Comparison of ENCODE assay signal across 29 cellular contexts in the genomic region with DNA sequence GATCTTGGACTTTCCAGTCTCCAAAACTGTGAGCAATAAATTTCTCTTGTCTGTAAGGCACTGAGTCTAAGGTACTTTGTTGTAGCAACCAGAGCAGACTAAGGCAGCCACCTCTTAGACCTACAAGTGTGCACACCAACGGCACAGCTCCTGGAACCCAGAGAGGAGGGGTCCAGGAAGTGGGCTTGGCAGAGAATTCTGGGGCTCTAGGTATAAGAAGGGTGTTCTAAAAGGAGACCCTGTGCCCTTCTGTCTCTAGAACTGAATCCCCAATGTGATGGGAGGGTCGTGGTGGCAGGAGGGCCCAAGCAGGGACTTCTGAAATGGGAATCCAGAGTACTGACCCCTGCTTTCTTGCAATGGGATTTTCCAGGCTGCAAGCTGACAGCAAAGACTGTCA. TPM values are rescaled to one million over a fixed set of nuclear protein-coding genes. Genes with fewer than 3 reads are reported as not detected.
DNase-seq lines count a peak whose midpoint lies in the region; ATAC-seq and TF ChIP-seq lines count a peak whose summit lies in the region.
"Had no signal": no experiment of that assay in that cellular context is flagged by ENCODE, and none has a peak within 500 bp of the region (broad histone marks: within the 10 kb centered on the region; RNA-seq: fewer than 3 reads in every experiment).

No MANE protein-coding gene starts in this region.

- no peaks in the 10 kb centered on the region for H3K27me3 ChIP-seq in BLaER1 treated with 17β-estradiol and CSF1 and Interleukin-3, amounts not matched to agents 10 nM and 100 nM
- H3K27me3 ChIP-seq in H7 (ENCODE audit: control insufficient read depth, insufficient read depth, low read length) (no peaks in the 10 kb centered on the region), SJCRH30 (no peaks in the 10 kb centered on the region), neuronal stem cell (ENCODE audit: control insufficient read depth in 3 of 3, insufficient read depth in 3 of 3, low read depth in 1 of 3, low read length in 3 of 3) (no peaks in the 10 kb centered on the region)
- H3K27me3 ChIP-seq: BE2C, left lung, neural progenitor cell, thyroid gland, vagina had no signal

- no peak overlapping the region for H3K27ac Mint-ChIP-seq in osteocyte (ENCODE audit: unreplicated experiment)
- H3K27ac Mint-ChIP-seq: activated CD4-positive, alpha-beta memory T cell treated with anti-CD3 and anti-CD28 coated beads, Interleukin-2, amount 10 ng/mL, durations not matched to agents 7 days and 5 days; activated naive CD4-positive, alpha-beta T cell treated with anti-CD3 and anti-CD28 coated beads for 36 hours; memory B cell had no signal

- H3K36me3 Mint-ChIP-seq in osteocyte (ENCODE audit: unreplicated experiment), result peaks cover 8% of the 10 kb centered on the region
- H3K36me3 Mint-ChIP-seq: neural progenitor cell had no signal

- H3K27me3 Mint-ChIP-seq in osteocyte (ENCODE audit: unreplicated experiment), result peaks cover 4% of the 10 kb centered on the region
- H3K27me3 Mint-ChIP-seq: activated CD4-positive, alpha-beta memory T cell treated with anti-CD3 and anti-CD28 coated beads, Interleukin-2, amount 10 ng/mL, durations not matched to agents 7 days and 5 days; central memory CD8-positive, alpha-beta T cell; memory B cell had no signal

- H3K79me1 ChIP-seq in neuronal stem cell (ENCODE audit: low read depth, low read length), result no peaks in the 10 kb centered on the region

- H3K27ac ChIP-seq in BLaER1 treated with 17β-estradiol and CSF1 and Interleukin-3, amounts not matched to agents 10 nM and 100 nM, result peak overlapping the region in 1 of 11 experiments; percentile 30; a peak in 2 of 22 replicates
- peak overlapping the region; percentile 50 for H3K27ac ChIP-seq in SJCRH30
- H3K27ac ChIP-seq in neuronal stem cell (replicated peaks; ENCODE audit: low read length), result no peak overlapping the region
- H3K27ac ChIP-seq: left lung, neural progenitor cell, vagina had no signal

- H3K9me3 Mint-ChIP-seq in osteocyte (ENCODE audit: unreplicated experiment), result no peaks in the 10 kb centered on the region
- H3K9me3 Mint-ChIP-seq: activated CD4-positive, alpha-beta memory T cell treated with anti-CD3 and anti-CD28 coated beads, Interleukin-2, amount 10 ng/mL, durations not matched to agents 7 days and 5 days; activated naive CD4-positive, alpha-beta T cell treated with anti-CD3 and anti-CD28 coated beads for 36 hours; central memory CD8-positive, alpha-beta T cell; H9; memory B cell; neural progenitor cell had no signal

- no peak overlapping the region for H4K8ac ChIP-seq in neuronal stem cell (ENCODE audit: low read depth, low read length)

- H2BK12ac ChIP-seq in neuronal stem cell (ENCODE audit: low read length), result no peak overlapping the region

- no peak overlapping the region for H3K23ac ChIP-seq in neuronal stem cell (ENCODE audit: low read depth, low read length, poor library complexity)

- no peak overlapping the region for H2BK120ac ChIP-seq in neuronal stem cell (ENCODE audit: low read depth, low read length)

- peaks cover 15 to 24% (median 21%) of the 10 kb centered on the region in 10 experiments for H3K4me1 ChIP-seq in BLaER1 treated with 17β-estradiol and CSF1 and Interleukin-3, amounts not matched to agents 10 nM and 100 nM
- H3K4me1 ChIP-seq in SJCRH30 (peaks cover 84% of the 10 kb centered on the region), neuronal stem cell (ENCODE audit: control insufficient read depth in 2 of 2, insufficient read depth in 1 of 2, low read depth in 1 of 2, low read length in 2 of 2) (peaks cover 12 to 14% of the 10 kb centered on the region in 2 donors)
- H3K4me1 ChIP-seq: left lung, vagina had no signal

- H3K18ac ChIP-seq in neuronal stem cell (ENCODE audit: low read length), result no peak overlapping the region

- H3K36me3 ChIP-seq in BLaER1 treated with 17β-estradiol and CSF1 and Interleukin-3, amounts not matched to agents 10 nM and 100 nM, result no peaks in the 10 kb centered on the region; a peak in 1 of 22 replicates
- H3K36me3 ChIP-seq in H7 (replicated peaks; ENCODE audit: control insufficient read depth, insufficient read depth, low read length), result no peaks in the 10 kb centered on the region; the same call in 1 of the 2 replicates
- no peaks in the 10 kb centered on the region for H3K36me3 ChIP-seq in SJCRH30
- no peaks in the 10 kb centered on the region for H3K36me3 ChIP-seq in neuronal stem cell (replicated peaks in 1 of 2; ENCODE audit: control insufficient read depth in 2 of 2, insufficient read depth in 2 of 2, low read length in 2 of 2)
- H3K36me3 ChIP-seq: BE2C, neural progenitor cell, thyroid gland had no signal

- H2BK5ac ChIP-seq in neuronal stem cell (ENCODE audit: low read length), result no peak overlapping the region

- no CpG with 5 or more reads among the region's 2 CpGs for WGBS in neuronal stem cell (ENCODE audit: extremely low coverage in 2 of 2, insufficient read length in 2 of 2, insufficient replicate concordance in 1 of 2), 2 donors

- TF ChIP-seq CTCF in osteocyte (IDR thresholded peaks at IDR 0.05), result no peak

- H4K20me1 ChIP-seq in BLaER1 treated with 17β-estradiol and CSF1 and Interleukin-3, amounts not matched to agents 10 nM and 100 nM, result no peaks in the 10 kb centered on the region

- H3K4me1 Mint-ChIP-seq in osteocyte (ENCODE audit: unreplicated experiment), result peaks cover 2% of the 10 kb centered on the region
- H3K4me1 Mint-ChIP-seq: activated CD4-positive, alpha-beta memory T cell treated with anti-CD3 and anti-CD28 coated beads, Interleukin-2, amount 10 ng/mL, durations not matched to agents 7 days and 5 days; central memory CD8-positive, alpha-beta T cell had no signal

- peak; percentile 8 for DNase-seq in H7
- DNase-seq in SJCRH30, result peak in 1 of 2 experiments; percentile 25
- no peak for DNase-seq in neuronal stem cell (ENCODE audit: low spot score)
- no peak for DNase-seq in GDM1 (lab: John Stamatoyannopoulos, UW)
- DNase-seq in osteocyte (ENCODE audit: extremely low spot score, unreplicated experiment), result no peak
- no peak for DNase-seq in pons (ENCODE audit: low spot score)
- DNase-seq: activated CD4-positive, alpha-beta memory T cell treated with anti-CD3 and anti-CD28 coated beads, Interleukin-2, amount 10 ng/mL, durations not matched to agents 7 days and 5 days; activated CD8-positive, alpha-beta memory T cell treated with anti-CD3 and anti-CD28 coated beads, Interleukin-2, amount 50 U/mL, for 48 hours; activated naive CD4-positive, alpha-beta T cell treated with anti-CD3 and anti-CD28 coated beads for 36 hours; BE2C; DMS 273 treated with DMSO at 0.1 percent for 48 hours; H9; islet precursor cell; left lung; NCI-H1436 treated with DMSO at 0.1 percent for 48 hours; NCI-H2107; NCI-H446; NCI-H774; OCI-M1; right cardiac atrium; stimulated activated CD4-positive, alpha-beta T cell treated with anti-CD3 and anti-CD28 coated beads, Interleukin-4, amount 100 ng/mL, for 1 hour; T-helper 2 cell; thyroid gland had no signal

- peak overlapping the region in 2 of 11 experiments; percentile 1 to 20; a peak in 2 of 22 replicates for H3K9ac ChIP-seq in BLaER1 treated with 17β-estradiol and CSF1 and Interleukin-3, amounts not matched to agents 10 nM and 100 nM
- H3K9ac ChIP-seq in neuronal stem cell (ENCODE audit: low read depth, low read length, poor library complexity), result no peak overlapping the region
- H3K9ac ChIP-seq: neural progenitor cell had no signal

- H3K4ac ChIP-seq in neuronal stem cell (ENCODE audit: low read length), result no peak overlapping the region

- H3K14ac ChIP-seq in neuronal stem cell (ENCODE audit: low read length), result no peak overlapping the region

- peak overlapping the region; percentile 82 for H2AFZ ChIP-seq in neuronal stem cell (ENCODE audit: low read length)
- H2AFZ ChIP-seq: neural progenitor cell had no signal

- no peaks in the 10 kb centered on the region for H3K9me3 ChIP-seq in BLaER1 treated with 17β-estradiol and CSF1 and Interleukin-3, amounts not matched to agents 10 nM and 100 nM (replicated peaks in 1 of 11)
- H3K9me3 ChIP-seq in SJCRH30 (replicated peaks) (no peaks in the 10 kb centered on the region), neuronal stem cell (replicated peaks in 1 of 2; ENCODE audit: control insufficient read depth in 2 of 2, insufficient read depth in 1 of 2, low read depth in 1 of 2, low read length in 2 of 2) (no peaks in the 10 kb centered on the region)
- H3K9me3 ChIP-seq: BE2C, left lung, thyroid gland, vagina had no signal

- no peak overlapping the region for H2AK5ac ChIP-seq in neuronal stem cell (ENCODE audit: low read depth, low read length)

- no peak overlapping the region for H3K4me3 ChIP-seq in BLaER1 treated with 17β-estradiol and CSF1 and Interleukin-3, amounts not matched to agents 10 nM and 100 nM
- H3K4me3 ChIP-seq in H7 (ENCODE audit: insufficient read depth, low read depth, low read length), result no peak overlapping the region
- no peak overlapping the region for H3K4me3 ChIP-seq in SJCRH30
- H3K4me3 ChIP-seq in neuronal stem cell (ENCODE audit: low read length in 2 of 2), result no peak overlapping the region
- H3K4me3 ChIP-seq: left lung, neural progenitor cell, thyroid gland, vagina had no signal

- H2BK15ac ChIP-seq in neuronal stem cell (ENCODE audit: low read length), result no peak overlapping the region

- H3K4me2 ChIP-seq in BLaER1 treated with 17β-estradiol and CSF1 and Interleukin-3, amounts not matched to agents 10 nM and 100 nM, result peak overlapping the region in 7 of 11 experiments; percentile 9 to 59 (median 43); a peak in 9 of 22 replicates
- no peak overlapping the region for H3K4me2 ChIP-seq in neuronal stem cell (ENCODE audit: insufficient read depth, low read length, poor library complexity, severe bottlenecking)
- H3K4me2 ChIP-seq: neural progenitor cell had no signal

- no peak overlapping the region for H3K4me3 Mint-ChIP-seq in osteocyte (ENCODE audit: unreplicated experiment)
- H3K4me3 Mint-ChIP-seq: activated CD4-positive, alpha-beta memory T cell treated with anti-CD3 and anti-CD28 coated beads, Interleukin-2, amount 10 ng/mL, durations not matched to agents 7 days and 5 days; activated naive CD4-positive, alpha-beta T cell treated with anti-CD3 and anti-CD28 coated beads for 36 hours; central memory CD8-positive, alpha-beta T cell; H9; memory B cell had no signal

- no peak for ATAC-seq in HG02870 (IDR thresholded peaks at IDR 0.05; ENCODE audit: unreplicated experiment)
- ATAC-seq: left lung, right cardiac atrium had no signal

- H4K91ac ChIP-seq in neuronal stem cell (ENCODE audit: low read depth, low read length, poor library complexity), result no peak overlapping the region

RNA-seq across cellular contexts. Expression of a gene that starts 13.5 kb away (rescaled TPM):
- 11.8 and 16.0 TPM in 2 replicates for total RNA-seq in H7 (2014; rRNA removed; shearing (Covaris generic))
- total RNA-seq in SJCRH30 (2014; rRNA removed; shearing (Covaris generic)), result 22.2 and 24.1 TPM in 2 replicates
- polyA plus RNA-seq in neuronal stem cell (2013, experiment 1 of 2), result 28.5 TPM
- 29.8 TPM for polyA plus RNA-seq in neuronal stem cell (2013, experiment 2 of 2)
- total RNA-seq in osteocyte, result 20.6 and 21.1 TPM in 2 replicates

RNA-seq across cellular contexts. Expression of a gene that starts 31.4 kb away (rescaled TPM):
- total RNA-seq in H7 (2014; rRNA removed; shearing (Covaris generic)), result 8.3 and 11.8 TPM in 2 replicates
- 1.5 and 2.5 TPM in 2 replicates for total RNA-seq in SJCRH30 (2014; rRNA removed; shearing (Covaris generic))
- polyA plus RNA-seq in neuronal stem cell (2013, experiment 1 of 2), result 3.0 TPM
- polyA plus RNA-seq in neuronal stem cell (2013, experiment 2 of 2), result 2.9 TPM
- total RNA-seq in osteocyte, result 19.2 and 20.6 TPM in 2 replicates

RNA-seq across cellular contexts. Expression of a gene that starts 52.2 kb away (rescaled TPM):
- total RNA-seq in H7 (2014; rRNA removed; shearing (Covaris generic)), result 47.1 and 56.8 TPM in 2 replicates
- total RNA-seq in SJCRH30 (2014; rRNA removed; shearing (Covaris generic)), result 236 and 239 TPM in 2 replicates
- polyA plus RNA-seq in neuronal stem cell (2013, experiment 1 of 2), result 102 TPM
- polyA plus RNA-seq in neuronal stem cell (2013, experiment 2 of 2), result 103 TPM
- 120 and 130 TPM in 2 replicates for total RNA-seq in osteocyte
